9 cellular contexts compared by ENCODE assay signal in genomic region chr16:87986361-87986849, GRCh38. TPM values are rescaled to one million over a fixed set of nuclear protein-coding genes. Genes with fewer than 3 reads are reported as not detected.
A peak's percentile ranks its signal among the peaks of the same experiment; 100 is the strongest.
DNase-seq lines count a peak whose midpoint lies in the region; ATAC-seq and TF ChIP-seq lines count a peak whose summit lies in the region.
"Not testable (repeated sequence)": the region's sequence is repeated elsewhere in the genome, so short reads cannot be mapped to it uniquely, and the experiment has no call there.
"Had no signal": no experiment of that assay in that cellular context is flagged by ENCODE, and none has a peak within 500 bp of the region (broad histone marks: within the 10 kb centered on the region; RNA-seq: fewer than 3 reads in every experiment).

No MANE protein-coding gene starts in this region.

- POLR2A ChIA-PET in activated CD4-positive, alpha-beta T cell treated with anti-CD3 and anti-CD28 coated beads for 36 hours (lab: Charles Lee) = not testable (repeated sequence)

- ATAC-seq in activated CD4-positive, alpha-beta T cell treated with anti-CD3 and anti-CD28 coated beads for 36 hours = peak; percentile 78

- H3K4me3 ChIP-seq in kidney epithelial cell (ENCODE audit: low read depth, low read length) = not testable (repeated sequence)

- H3K4me3 Mint-ChIP-seq in activated CD4-positive, alpha-beta T cell treated with anti-CD3 and anti-CD28 coated beads for 36 hours = peak overlapping the region; percentile 22

- intact Hi-C loops in activated CD4-positive, alpha-beta T cell treated with anti-CD3 and anti-CD28 coated beads for 36 hours (cut with DNase I, micrococcal nuclease) = loop anchor here (1.0 to 5.0 kb wide), 2 partner anchors 24 to 34 kb away; partner anchors contain the start of gene BANP (in 1 of the 2)

- H3K27me3 Mint-ChIP-seq in activated CD4-positive, alpha-beta T cell treated with anti-CD3 and anti-CD28 coated beads for 36 hours = not testable (repeated sequence)

- H3K9me3 Mint-ChIP-seq in activated CD4-positive, alpha-beta T cell treated with anti-CD3 and anti-CD28 coated beads for 36 hours (ENCODE audit: low read depth) = not testable (repeated sequence)

- peak overlapping the region; percentile 97 for H3K27ac Mint-ChIP-seq in activated CD4-positive, alpha-beta T cell treated with anti-CD3 and anti-CD28 coated beads for 36 hours

- H3K27me3 ChIP-seq in kidney epithelial cell (ENCODE audit: control insufficient read depth, insufficient read depth, low read length) = not testable (repeated sequence)

- peaks cover 50% of the 10 kb centered on the region for H3K4me1 Mint-ChIP-seq in activated CD4-positive, alpha-beta T cell treated with anti-CD3 and anti-CD28 coated beads for 36 hours

- not testable (repeated sequence) for TF ChIP-seq CTCF in kidney epithelial cell (IDR thresholded peaks at IDR 0.05; ENCODE audit: insufficient read depth, low read length, poor library complexity, severe bottlenecking)

- CTCF ChIA-PET in activated CD4-positive, alpha-beta T cell treated with anti-CD3 and anti-CD28 coated beads for 36 hours (lab: Charles Lee) = not testable (repeated sequence)

- peak; percentile 52 for DNase-seq in GM04504 (ENCODE audit: low read depth)
- DNase-seq in NAMALWA (ENCODE audit: low spot score) = peak; percentile 47
- peak; percentile 77 for DNase-seq in activated CD4-positive, alpha-beta T cell treated with anti-CD3 and anti-CD28 coated beads for 36 hours
- DNase-seq in activated naive CD4-positive, alpha-beta T cell treated with Interleukin-2 at 50 U/mL for 16 hours = peak; percentile 37
- peak; percentile 22 for DNase-seq in effector CD4-positive, alpha-beta T cell
- DNase-seq in kidney epithelial cell (ENCODE audit: low read depth) = peak; percentile 53
- DNase-seq in stimulated activated CD4-positive, alpha-beta T cell treated with anti-CD3 and anti-CD28 coated beads, Interleukin-15, amount 100 ng/mL, for 24 hours = peak; percentile 56

- H3K36me3 Mint-ChIP-seq in activated CD4-positive, alpha-beta T cell treated with anti-CD3 and anti-CD28 coated beads for 36 hours (ENCODE audit: low read depth) = peaks cover 55% of the 10 kb centered on the region

- not testable (repeated sequence) for H3K36me3 ChIP-seq in kidney epithelial cell (ENCODE audit: control insufficient read depth, insufficient read depth, low read length)

RNA-seq across cellular contexts. Expression of gene BANP, which starts 35.2 kb away (rescaled TPM):
- 10 to 100 TPM; 35.2 to 36.1 TPM for total RNA-seq in activated CD4-positive, alpha-beta T cell treated with anti-CD3 and anti-CD28 coated beads for 36 hours
- 25.9 and 35.4 TPM in 2 replicates for total RNA-seq in kidney epithelial cell

RNA-seq across cellular contexts. Expression of gene CA5A, which starts 50.1 kb away (rescaled TPM):
- total RNA-seq in activated CD4-positive, alpha-beta T cell treated with anti-CD3 and anti-CD28 coated beads for 36 hours = not detected
- total RNA-seq in kidney epithelial cell = not detected in 2 replicates
- total RNA-seq: endodermal cell, GM23338 had no signal

Comparison
In these comparisons a context has a peak if more than half of its experiments do, and no peak if none do; other contexts are left out.
1. DNase-seq: peak in every context shown above with its lines; median percentile 77 in activated CD4-positive, alpha-beta T cell treated with anti-CD3 and anti-CD28 coated beads for 36 hours; 56 in stimulated activated CD4-positive, alpha-beta T cell treated with anti-CD3 and anti-CD28 coated beads, Interleukin-15, amount 100 ng/mL, for 24 hours; 53 in kidney epithelial cell; 52 in GM04504; 47 in NAMALWA; 37 in activated naive CD4-positive, alpha-beta T cell treated with Interleukin-2 at 50 U/mL for 16 hours; 22 in effector CD4-positive, alpha-beta T cell.